Comparison of ENCODE assay signal across 11 cellular contexts in the genomic region with DNA sequence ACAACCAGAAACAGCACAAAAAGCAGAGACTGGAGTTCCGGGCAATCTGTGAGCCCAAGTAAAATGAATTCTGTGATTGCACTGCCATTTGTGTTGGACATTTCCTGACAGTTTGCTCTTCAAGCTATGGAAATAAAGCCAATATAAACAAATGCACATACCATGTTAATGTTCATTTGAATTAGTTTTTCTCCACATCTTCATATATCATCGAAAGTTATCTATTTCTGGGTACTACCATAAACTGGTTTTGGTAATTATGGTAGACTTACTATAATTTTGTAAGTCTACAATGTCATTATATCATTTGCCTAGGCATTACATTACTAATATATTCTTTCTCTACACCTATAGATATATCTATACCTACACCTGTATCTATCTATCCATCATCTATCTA. TPM values are rescaled to one million over a fixed set of nuclear protein-coding genes. Genes with fewer than 3 reads are reported as not detected.
"Had no signal": no experiment of that assay in that cellular context is flagged by ENCODE, and none has a peak within 500 bp of the region (broad histone marks: within the 10 kb centered on the region; RNA-seq: fewer than 3 reads in every experiment).

Gene OR5M11 (minus strand): TSS at position 101 of the 400 bp plus-strand sequence. CDS start 0 bp downstream, at position 101.

- ATAC-seq: HepG2, K562 had no signal

- H3K27ac ChIP-seq: HL-60, KMS-11 had no signal

- H3K4me3 ChIP-seq: K562 had no signal

- H3K4me2 ChIP-seq: KMS-11 had no signal

- DNase-seq: IMR-90, KBM-7, KG1 had no signal

- H3K9ac ChIP-seq: KMS-11 had no signal

- FAIRE-seq: HepG2, HTR-8/SVneo, K562 had no signal

RNA-seq across cellular contexts. Expression of gene OR5M11, which starts in this region (rescaled TPM):
- total RNA-seq: HepG2, HT-29, HT1080, IMR-90, K562 had no signal
- polyA plus RNA-seq: HepG2, IgD-negative memory B cell, IMR-90, K562 had no signal
